Comparison of ENCODE assay signal across 9 cellular contexts in genomic region chr6:34638834-34639736, GRCh38. TPM values are rescaled to one million over a fixed set of nuclear protein-coding genes. Genes with fewer than 3 reads are reported as not detected.
DNase-seq lines count a peak whose midpoint lies in the region; ATAC-seq and TF ChIP-seq lines count a peak whose summit lies in the region.
"Had no signal": no experiment of that assay in that cellular context is flagged by ENCODE, and none has a peak within 500 bp of the region (broad histone marks: within the 10 kb centered on the region; RNA-seq: fewer than 3 reads in every experiment).

No MANE protein-coding gene starts in this region.

- H3K27ac ChIP-seq in left ventricle myocardium inferior (replicated peaks): peak overlapping the region; percentile 31

- TF ChIP-seq CTCF in GM12864 (IDR thresholded peaks at IDR 0.05; ENCODE audit: low read depth, low read length, missing control alignments) (no peak), left ventricle myocardium inferior (IDR thresholded peaks at IDR 0.05; ENCODE audit: borderline replicate concordance) (no peak)

- no peaks in the 10 kb centered on the region for H3K9me3 ChIP-seq in left ventricle myocardium inferior (replicated peaks)
- H3K9me3 ChIP-seq in MG63: no peaks in the 10 kb centered on the region

- ATAC-seq in GM19438 (IDR thresholded peaks at IDR 0.05; ENCODE audit: low read depth, unreplicated experiment): peak; percentile 60
- peak; percentile 73 for ATAC-seq in HG03103 (IDR thresholded peaks at IDR 0.05; ENCODE audit: low read depth, unreplicated experiment)
- ATAC-seq: naive thymus-derived CD4-positive, alpha-beta T cell had no signal

- intact Hi-C loops in left ventricle myocardium inferior (cut with micrococcal nuclease): no loop called here

- H3K27me3 ChIP-seq in left ventricle myocardium inferior (ENCODE audit: low read depth) (no peaks in the 10 kb centered on the region), MG63 (no peaks in the 10 kb centered on the region)

- no peak overlapping the region; the same call in 1 of the 2 replicates for H3K4me3 ChIP-seq in GM12864 (ENCODE audit: low read depth, low read length)
- H3K4me3 ChIP-seq in left ventricle myocardium inferior: no peak overlapping the region
- H3K4me3 ChIP-seq in MG63: no peak overlapping the region

- peaks cover 5% of the 10 kb centered on the region for H3K36me3 ChIP-seq in left ventricle myocardium inferior
- no peaks in the 10 kb centered on the region for H3K36me3 ChIP-seq in MG63

- peaks cover 12% of the 10 kb centered on the region for H3K4me1 ChIP-seq in left ventricle myocardium inferior

- DNase-seq in GM12864 (ENCODE audit: low read depth) (peak; percentile 67), left ventricle myocardium inferior (no peak), MG63 (no peak), NCI-H748 (lab: John Stamatoyannopoulos, UW; ENCODE audit: unreplicated experiment) (no peak), SIG-M5 (lab: John Stamatoyannopoulos, UW) (no peak), NK-92 (lab: John Stamatoyannopoulos, UW; ENCODE audit: unreplicated experiment) (no peak)
- DNase-seq: naive thymus-derived CD4-positive, alpha-beta T cell had no signal

RNA-seq across cellular contexts. Expression of gene ILRUN, which starts 57.5 kb away (rescaled TPM):
- 132 TPM for total RNA-seq in left ventricle myocardium inferior
- 25.9 and 26.1 TPM in 2 replicates for total RNA-seq in MG63 (2014; rRNA removed; shearing (Covaris generic); ENCODE audit: low replicate concordance)
